In genomic region chr9:97077465-97078295, GRCh38 we compare ENCODE assay signal across 25 cellular contexts. TPM values are rescaled to one million over a fixed set of nuclear protein-coding genes. Genes with fewer than 3 reads are reported as not detected.
"Had no signal": no experiment of that assay in that cellular context is flagged by ENCODE, and none has a peak within 500 bp of the region (broad histone marks: within the 10 kb centered on the region; RNA-seq: fewer than 3 reads in every experiment).

No MANE protein-coding gene starts in this region.

- H3K4me1 ChIP-seq: Peyer's patch, SJSA1 had no signal

- H3K9me3 Mint-ChIP-seq: activated CD4-positive, alpha-beta T cell treated with anti-CD3 and anti-CD28 coated beads, Interleukin-2, amount 10 ng/mL, durations not matched to agents 24 days and 14 days; activated naive CD8-positive, alpha-beta T cell treated with anti-CD3 and anti-CD28 coated beads, Interleukin-2, amount 50 U/mL, for 24 hours had no signal

- H3K4me3 Mint-ChIP-seq: activated B cell treated with CpG ODN at 0.5 μM for 24 hours; activated CD4-positive, alpha-beta T cell treated with anti-CD3 and anti-CD28 coated beads, Interleukin-2, amount 10 ng/mL, durations not matched to agents 24 days and 14 days; activated naive CD8-positive, alpha-beta T cell treated with anti-CD3 and anti-CD28 coated beads, Interleukin-2, amount 50 U/mL, for 24 hours; activated T-cell treated with anti-CD3 and anti-CD28 coated beads, Interleukin-2, amount 50 U/mL, for 4 hours; T-helper 17 cell had no signal

- DNase-seq: activated B cell treated with CpG ODN at 0.5 μM for 24 hours; activated CD4-positive, alpha-beta T cell treated with anti-CD3 and anti-CD28 coated beads for 1 hour; activated CD4-positive, alpha-beta T cell treated with anti-CD3 and anti-CD28 coated beads, Interleukin-2, amount 10 ng/mL, durations not matched to agents 24 days and 14 days; activated CD4-positive, alpha-beta T cell treated with anti-CD3 and anti-CD28 coated beads, Interleukin-2, amount 50 U/mL, for 48 hours; activated effector memory CD4-positive, alpha-beta T cell treated with anti-CD3 and anti-CD28 coated beads, Interleukin-2, amount 50 U/mL, for 16 hours; activated naive CD4-positive, alpha-beta T cell treated with Interleukin-2 at 50 U/mL for 16 hours; activated naive CD8-positive, alpha-beta T cell treated with anti-CD3 and anti-CD28 coated beads, Interleukin-2, amount 50 U/mL, for 24 hours; activated T-cell treated with anti-CD3 and anti-CD28 coated beads, Interleukin-2, amount 50 U/mL, for 4 hours; amniotic stem cell; brain microvascular endothelial cell; MM.1S; NCI-H1105 treated with DMSO at 0.1 percent for 48 hours; NCI-H1436 treated with DMSO at 0.1 percent for 48 hours; NCI-H187; NCI-H2081; NCI-H510A treated with DMSO at 0.1 percent for 48 hours; Peyer's patch; SHP77; T-helper 17 cell; T-helper 9 cell had no signal

- H3K36me3 ChIP-seq: brain microvascular endothelial cell, cardiac muscle cell, Peyer's patch, SJSA1 had no signal

- H3K27ac ChIP-seq: brain microvascular endothelial cell, cardiac muscle cell, Peyer's patch, RWPE1, SJSA1 had no signal

- H3K9me3 ChIP-seq: Peyer's patch, SJSA1 had no signal

- ATAC-seq: activated naive CD4-positive, alpha-beta T cell treated with anti-CD3 and anti-CD28 coated beads, Interleukin-2, amount 50 U/mL, for 72 hours; activated naive CD8-positive, alpha-beta T cell treated with anti-CD3 and anti-CD28 coated beads, Interleukin-2, amount 50 U/mL, for 24 hours; T-helper 17 cell had no signal

- H3K27me3 ChIP-seq: cardiac muscle cell, SJSA1 had no signal

- FAIRE-seq: astrocyte had no signal

- H3K4me3 ChIP-seq: cardiac muscle cell, Peyer's patch, SJSA1 had no signal

- H3K27ac Mint-ChIP-seq: activated B cell treated with CpG ODN at 0.5 μM for 24 hours; activated CD4-positive, alpha-beta T cell treated with anti-CD3 and anti-CD28 coated beads, Interleukin-2, amount 10 ng/mL, durations not matched to agents 24 days and 14 days; activated naive CD4-positive, alpha-beta T cell treated with anti-CD3 and anti-CD28 coated beads, Interleukin-2, amount 50 U/mL, for 72 hours; activated naive CD8-positive, alpha-beta T cell treated with anti-CD3 and anti-CD28 coated beads, Interleukin-2, amount 50 U/mL, for 24 hours; T-helper 17 cell had no signal

- H3K4me1 Mint-ChIP-seq: activated B cell treated with CpG ODN at 0.5 μM for 24 hours; activated CD4-positive, alpha-beta T cell treated with anti-CD3 and anti-CD28 coated beads, Interleukin-2, amount 10 ng/mL, durations not matched to agents 24 days and 14 days; activated naive CD8-positive, alpha-beta T cell treated with anti-CD3 and anti-CD28 coated beads, Interleukin-2, amount 50 U/mL, for 24 hours had no signal

RNA-seq across cellular contexts. Expression of gene CTSV, which starts 38.7 kb away (rescaled TPM):
- total RNA-seq: activated B cell treated with CpG ODN at 0.5 μM for 24 hours, T-helper 17 cell had no signal
